Comparison of ENCODE assay signal across 9 cellular contexts in genomic region chr17:1203967-1204291, GRCh38. TPM values are rescaled to one million over a fixed set of nuclear protein-coding genes. Genes with fewer than 3 reads are reported as not detected.
DNase-seq lines count a peak whose midpoint lies in the region; ATAC-seq, FAIRE-seq and TF ChIP-seq lines count a peak whose summit lies in the region.
"Had no signal": no experiment of that assay in that cellular context is flagged by ENCODE, and none has a peak within 500 bp of the region (broad histone marks: within the 10 kb centered on the region; RNA-seq: fewer than 3 reads in every experiment).

No MANE protein-coding gene starts in this region.

- peak overlapping the region in 1 of 3 donors; percentile 14 for H3K27ac ChIP-seq in right lobe of liver
- H3K27ac ChIP-seq in HepG2 (ENCODE audit: extremely low read length, insufficient read depth, low read length): no peak overlapping the region

- H3K36me3 ChIP-seq in right lobe of liver (no peaks in the 10 kb centered on the region), HepG2 (replicated peaks in 1 of 2; ENCODE audit: control insufficient read depth in 1 of 2, insufficient read depth in 2 of 2, low read length in 2 of 2) (no peaks in the 10 kb centered on the region)

- H3K4me1 Mint-ChIP-seq in endothelial cell (ENCODE audit: unreplicated experiment): peaks cover 2% of the 10 kb centered on the region
- peaks cover 26 to 73% (median 35%) of the 10 kb centered on the region in 3 donors for H3K4me1 Mint-ChIP-seq in naive B cell

- H3K79me2 ChIP-seq in HepG2 (ENCODE audit: insufficient read depth, low read length): no peaks in the 10 kb centered on the region

- peak overlapping the region; percentile 56 for H3K4me3 Mint-ChIP-seq in endothelial cell (ENCODE audit: unreplicated experiment)
- H3K4me3 Mint-ChIP-seq in naive B cell: peak overlapping the region in 6 of 8 donors; percentile 43 to 83 (median 74)

- DNase-seq in right lobe of liver (no peak), HepG2 (ENCODE audit: low spot score) (no peak), endothelial cell (ENCODE audit: low spot score) (no peak), naive B cell (no peak), cerebellar nuclear complex (lab: John Stamatoyannopoulos, UW) (no peak), DMS 273 treated with DMSO at 0.1 percent for 48 hours (lab: John Stamatoyannopoulos, UW) (no peak), SIG-M5 treated with dmso at 0.1 percent for 504 hours (lab: John Stamatoyannopoulos, UW; ENCODE audit: unreplicated experiment) (no peak), GDM1 (lab: John Stamatoyannopoulos, UW) (no peak)

- peak in 1 of 4 donors; percentile 4 for ATAC-seq in right lobe of liver
- no peak for ATAC-seq in HepG2
- ATAC-seq in naive B cell (ENCODE audit: low read depth in 2 of 2): no peak

- no peak for TF ChIP-seq POLR2A in right lobe of liver (IDR thresholded peaks at IDR 0.05)
- no peak for TF ChIP-seq POLR2A in HepG2 (IDR thresholded peaks at IDR 0.05; ENCODE audit: insufficient read depth in 1 of 2, low read depth in 2 of 2, low read length in 2 of 2)

- no TSS peak for BruUV-seq in HepG2 (replicated peaks; lab: Mats Ljungman, UMichigan)

- FAIRE-seq in HepG2 (lab: Jason Lieb, UNC): no peak
- FAIRE-seq: K562 had no signal

- H3K4me3 ChIP-seq in right lobe of liver (peak overlapping the region; percentile 35 to 51 (median 51)), HepG2 (replicated peaks in 1 of 3; ENCODE audit: insufficient read depth in 1 of 3, low read depth in 2 of 3, low read length in 3 of 3) (no peak overlapping the region)
- H3K4me3 ChIP-seq: K562 had no signal

- intact Hi-C loops in right lobe of liver (cut with DNase I) (no loop called here), HepG2 (cut with micrococcal nuclease; ENCODE audit: unreplicated experiment) (no loop called here)

- no peak overlapping the region for H3K27ac Mint-ChIP-seq in endothelial cell (ENCODE audit: unreplicated experiment)
- peak overlapping the region in 4 of 6 donors; percentile 65 to 97 (median 86) for H3K27ac Mint-ChIP-seq in naive B cell

- H4K20me1 ChIP-seq in HepG2 (ENCODE audit: insufficient read depth, low read length): no peaks in the 10 kb centered on the region

- TF ChIP-seq EP300 in HepG2 (IDR thresholded peaks at IDR 0.05; ENCODE audit: low read depth in 2 of 2, low read length in 2 of 2): no peak
- TF ChIP-seq EP300 in HepG2 (CRISPR knock-in tag; IDR thresholded peaks at IDR 0.05; ENCODE audit: borderline replicate concordance): no peak

- no peak overlapping the region for H3K4me2 ChIP-seq in HepG2 (ENCODE audit: low read depth, low read length)

- H3K4me1 ChIP-seq in right lobe of liver: no peaks in the 10 kb centered on the region
- no peaks in the 10 kb centered on the region for H3K4me1 ChIP-seq in HepG2 (ENCODE audit: insufficient read depth, low read length)

- WGBS in right lobe of liver (ENCODE audit: insufficient coverage, low coverage, low lambda C conversion rate, missing lambda C conversion rate): 3% methylated on average over 6 of the region's 19 CpGs
- 90% methylated on average over 10 of the region's 19 CpGs for WGBS in HepG2 (ENCODE audit: low lambda C conversion rate)

- H3K9me3 Mint-ChIP-seq in endothelial cell (ENCODE audit: unreplicated experiment): no peaks in the 10 kb centered on the region
- H3K9me3 Mint-ChIP-seq in naive B cell: no peaks in the 10 kb centered on the region

- peaks cover 8% of the 10 kb centered on the region for H3K27me3 Mint-ChIP-seq in endothelial cell (ENCODE audit: unreplicated experiment)
- no peaks in the 10 kb centered on the region for H3K27me3 Mint-ChIP-seq in naive B cell

- H3K27me3 ChIP-seq in right lobe of liver (no peaks in the 10 kb centered on the region), HepG2 (ENCODE audit: control insufficient read depth in 1 of 2, insufficient read depth in 2 of 2, low read length in 2 of 2) (peaks cover 0 to 24% of the 10 kb centered on the region in 2 experiments; a peak in 2 of 5 replicates)

- H3K9ac ChIP-seq in HepG2 (ENCODE audit: insufficient read depth, low read depth, low read length): no peak overlapping the region

- no peak overlapping the region for H2AFZ ChIP-seq in HepG2 (ENCODE audit: low read length)

- no peak for TF ChIP-seq CTCF in right lobe of liver (IDR thresholded peaks at IDR 0.05)
- TF ChIP-seq CTCF in HepG2 (CRISPR knock-in tag; IDR thresholded peaks at IDR 0.05): no peak
- TF ChIP-seq CTCF in endothelial cell (IDR thresholded peaks at IDR 0.05; ENCODE audit: unreplicated experiment): no peak

- CTCF ChIA-PET in HepG2 (lab: Yijun Ruan, JAX; ENCODE audit: low intra/inter-chr PET ratio, low total read pairs): no interaction called here

- in situ Hi-C loops in HepG2 (cut with HindIII; ENCODE audit: extremely low pct_ligation_motif_present, low pct_unique_long_range_greater_than_20kb): no loop called here

- H3K36me3 Mint-ChIP-seq in endothelial cell (ENCODE audit: low read depth, unreplicated experiment) (no peaks in the 10 kb centered on the region), naive B cell (no peaks in the 10 kb centered on the region)

- POLR2A ChIA-PET in HepG2 (lab: Yijun Ruan, JAX): no interaction called here

- TF ChIP-seq RAD21 in HepG2 (CRISPR knock-in tag; IDR thresholded peaks at IDR 0.05): no peak

- H3K9me3 ChIP-seq in right lobe of liver: no peaks in the 10 kb centered on the region
- H3K9me3 ChIP-seq in HepG2 (ENCODE audit: low read length): no peaks in the 10 kb centered on the region

TF ChIP-seq in HepG2, 621 proteins besides CTCF, POLR2A, EP300 and RAD21:
- TF ChIP-seq SCMH1 (CRISPR knock-in tag; IDR thresholded peaks at IDR 0.05; ENCODE audit: borderline replicate concordance): no peak
- TF ChIP-seq ZNF746 (CRISPR knock-in tag; IDR thresholded peaks at IDR 0.05): no peak
- TF ChIP-seq MEIS1 (CRISPR knock-in tag; IDR thresholded peaks at IDR 0.05; ENCODE audit: borderline replicate concordance): no peak
- TF ChIP-seq MAFK (conservative IDR thresholded peaks at IDR 0.05 in 1 of 2, IDR thresholded peaks at IDR 0.05 in 1 of 2; ENCODE audit: low read length in 2 of 2): no peak

RNA-seq across cellular contexts. Expression of gene ABR, which starts 24.1 kb away (rescaled TPM):
- total RNA-seq in right lobe of liver (10 to 100 TPM in 3 of 6 experiments, 1 to 10 TPM in 3; 7.4 to 21.5 (median 11.3) TPM), HepG2 (2016; rRNA removed; fragmentation: Illumina TruSeq; extraction: Trizol) (10.9 and 12.4 TPM in 2 replicates), endothelial cell (ENCODE audit: unreplicated experiment) (76.6 TPM)
- 5.9 and 7.8 TPM in 2 replicates for total RNA-seq in HepG2 (2016; cell fraction: cytosol; rRNA removed; fragmentation: Illumina TruSeq; extraction: Trizol; ENCODE audit: low read depth)
- 9.1 and 11.6 TPM in 2 replicates for total RNA-seq in HepG2 (2016; cell fraction: insoluble cytoplasmic fraction; rRNA removed; fragmentation: Illumina TruSeq; extraction: Trizol)
- total RNA-seq in HepG2 (2016; cell fraction: membrane; rRNA removed; fragmentation: Illumina TruSeq; extraction: Trizol): 9.3 and 10.5 TPM in 2 replicates
- total RNA-seq in HepG2 (2016; cell fraction: nucleus; rRNA removed; fragmentation: Illumina TruSeq; extraction: Trizol): 8.0 and 11.0 TPM in 2 replicates
- polyA plus RNA-seq in HepG2 (2011; rRNA removed) (40.4 TPM in 2 replicates), naive B cell (ENCODE audit: low read depth in 6 of 6) (10 to 100 TPM in 5 of 6 donors, 1 to 10 TPM in 1; 4.3 to 47.2 (median 28.1) TPM)
- polyA plus RNA-seq in HepG2 (2011; cell fraction: cytosol; rRNA removed): 13.2 and 21.6 TPM in 2 replicates
- polyA plus RNA-seq in HepG2 (2011; cell fraction: nucleus; rRNA removed): 68.7 and 98.6 TPM in 2 replicates
- 10.2 and 11.3 TPM in 2 replicates for polyA plus RNA-seq in HepG2 (2012)
- polyA plus RNA-seq in HepG2 (2016; cell fraction: cytosol; fragmentation: Illumina TruSeq; extraction: Trizol; ENCODE audit: low read depth): 0.85 and 1.1 TPM in 2 replicates
- polyA plus RNA-seq in HepG2 (2016; cell fraction: insoluble cytoplasmic fraction; fragmentation: Illumina TruSeq; extraction: Trizol; ENCODE audit: low read depth): 8.6 and 11.0 TPM in 2 replicates
- 2.9 and 3.5 TPM in 2 replicates for polyA plus RNA-seq in HepG2 (2016; cell fraction: membrane; fragmentation: Illumina TruSeq; extraction: Trizol; ENCODE audit: low read depth)
- 18.8 and 21.3 TPM in 2 replicates for polyA plus RNA-seq in HepG2 (2016; cell fraction: nucleus; fragmentation: Illumina TruSeq; extraction: Trizol; ENCODE audit: insufficient read depth, low read depth)
- 37.5 and 62.6 TPM in 2 replicates for polyA minus RNA-seq in HepG2 (2011; rRNA and poly(A)+ RNA removed; ENCODE audit: low replicate concordance)
- 19.0 and 21.4 TPM in 2 replicates for polyA minus RNA-seq in HepG2 (2011; cell fraction: cytosol; rRNA and poly(A)+ RNA removed)
- 24.5 and 24.6 TPM in 2 replicates for polyA minus RNA-seq in HepG2 (2011; cell fraction: nucleus; rRNA and poly(A)+ RNA removed)

Comparison
In these comparisons a context has a peak if more than half of its experiments do, and no peak if none do; other contexts are left out.
1. H3K4me3 ChIP-seq: peak in right lobe of liver (3 of 3); none in HepG2 (0 of 3).